ENCODE assay signal across 8 cellular contexts in the genomic region with DNA sequence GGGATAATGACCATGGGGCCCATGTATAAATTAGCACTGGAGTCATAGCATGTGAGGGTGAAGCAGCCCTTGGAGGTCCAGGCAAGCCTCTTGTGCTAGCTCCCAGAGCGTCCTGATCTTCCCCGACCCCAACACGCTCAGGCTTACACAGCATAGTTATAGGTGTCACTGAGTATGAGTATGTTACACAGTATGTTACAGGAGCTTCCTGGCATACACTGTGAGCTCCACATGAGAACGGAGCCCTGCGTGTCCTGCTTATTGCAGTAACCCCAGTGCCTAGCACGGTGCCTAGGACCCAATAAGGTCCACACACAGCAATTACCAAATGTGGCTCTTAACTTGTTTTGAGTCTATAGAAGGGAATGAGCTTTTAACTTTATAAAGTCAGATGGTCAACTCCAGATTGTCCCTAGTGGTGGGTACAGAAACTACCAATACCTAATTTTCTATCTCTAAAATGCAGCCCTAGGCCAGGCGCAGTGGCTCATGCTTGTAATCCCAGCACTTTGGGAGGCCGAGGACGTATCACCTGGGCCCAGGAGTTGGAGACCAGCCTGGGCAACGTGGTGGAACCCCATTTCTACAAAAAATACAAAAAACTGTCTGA.
DNase-seq lines count a peak whose midpoint lies in the region; ATAC-seq, FAIRE-seq and TF ChIP-seq lines count a peak whose summit lies in the region.

No MANE protein-coding gene starts in this region.

- H3K9me3 Mint-ChIP-seq in WTC11 (no peaks in the 10 kb centered on the region), nephron progenitor cell (no peaks in the 10 kb centered on the region), T-cell (peaks cover 0 to 4% (median 0%) of the 10 kb centered on the region in 3 donors)

- POLR2A ChIA-PET in WTC11 (lab: Charles Lee): no interaction called here
- POLR2A ChIA-PET in T-cell (lab: Charles Lee): interaction anchor here in 1 of 2 donors (0.6 kb wide), 2 partner anchors 132 to 791 kb away, joined by 3 to 4 read pairs; no protein-coding TSS in a partner anchor

- peak; percentile 91 for ATAC-seq in HG03159 (IDR thresholded peaks at IDR 0.05; ENCODE audit: unreplicated experiment)
- ATAC-seq in WTC11: peak; percentile 90
- no peak for ATAC-seq in T-cell (replicated peaks in 1 of 4)

- H3K4me1 Mint-ChIP-seq in WTC11 (peaks cover 6% of the 10 kb centered on the region), nephron progenitor cell (peaks cover 25% of the 10 kb centered on the region), T-cell (no peaks in the 10 kb centered on the region)

- H3K27me3 Mint-ChIP-seq in WTC11 (ENCODE audit: low read depth): no peaks in the 10 kb centered on the region
- H3K27me3 Mint-ChIP-seq in nephron progenitor cell (ENCODE audit: low read depth, poor library complexity): no peaks in the 10 kb centered on the region
- H3K27me3 Mint-ChIP-seq in T-cell: peaks cover 0 to 7% of the 10 kb centered on the region in 2 donors

- H3K27ac Mint-ChIP-seq in WTC11 (no peak overlapping the region), nephron progenitor cell (no peak overlapping the region), T-cell (no peak overlapping the region)

- no peak for FAIRE-seq in GM19239 (lab: Jason Lieb, UNC)

- TF ChIP-seq CTCF in WTC11 (IDR thresholded peaks at IDR 0.05) (no peak), nephron progenitor cell (IDR thresholded peaks at IDR 0.05) (peak; percentile 47)

- H3K36me3 Mint-ChIP-seq in WTC11: no peaks in the 10 kb centered on the region
- H3K36me3 Mint-ChIP-seq in nephron progenitor cell (ENCODE audit: low read depth): no peaks in the 10 kb centered on the region
- no peaks in the 10 kb centered on the region for H3K36me3 Mint-ChIP-seq in T-cell

- CTCF ChIA-PET in WTC11 (lab: Charles Lee) (interaction anchor here (0.6 to 2.1 kb wide), 37 partner anchors 9 to 361 kb away, joined by 3 to 29 read pairs (median 4); a partner anchor contains a TSS), T-cell (lab: Charles Lee) (interaction anchor here in 1 of 2 donors (1.0 kb wide), 1 partner anchor 12 kb away, joined by 3 read pairs; no protein-coding TSS in a partner anchor)

- H3K4me3 Mint-ChIP-seq in WTC11: no peak overlapping the region
- H3K4me3 Mint-ChIP-seq in nephron progenitor cell: no peak overlapping the region
- H3K4me3 Mint-ChIP-seq in T-cell: no peak overlapping the region

- peak; percentile 0 for DNase-seq in NCI-H2227 (lab: John Stamatoyannopoulos, UW; ENCODE audit: unreplicated experiment)
- DNase-seq in NCI-H2227 treated with DMSO at 0.1 percent for 48 hours (lab: John Stamatoyannopoulos, UW): no peak
- DNase-seq in WTC11 (ENCODE audit: low spot score): no peak
- no peak for DNase-seq in nephron progenitor cell
- DNase-seq in T-cell: no peak
- no peak for DNase-seq in GM19239 (ENCODE audit: insufficient read length, low spot score)
- no peak for DNase-seq in NCI-H1417 treated with DMSO at 0.1 percent for 48 hours (lab: John Stamatoyannopoulos, UW)

TF ChIP-seq in WTC11, 78 proteins besides CTCF, POLR2A, EP300 and RAD21:
- TF ChIP-seq TEAD1 (CRISPR knock-in tag; IDR thresholded peaks at IDR 0.05) (no peak), ZNF263 (CRISPR knock-in tag; IDR thresholded peaks at IDR 0.05; ENCODE audit: low read depth) (no peak), JUN (CRISPR knock-in tag; IDR thresholded peaks at IDR 0.05) (no peak)
- TF ChIP-seq, protein P1, sequence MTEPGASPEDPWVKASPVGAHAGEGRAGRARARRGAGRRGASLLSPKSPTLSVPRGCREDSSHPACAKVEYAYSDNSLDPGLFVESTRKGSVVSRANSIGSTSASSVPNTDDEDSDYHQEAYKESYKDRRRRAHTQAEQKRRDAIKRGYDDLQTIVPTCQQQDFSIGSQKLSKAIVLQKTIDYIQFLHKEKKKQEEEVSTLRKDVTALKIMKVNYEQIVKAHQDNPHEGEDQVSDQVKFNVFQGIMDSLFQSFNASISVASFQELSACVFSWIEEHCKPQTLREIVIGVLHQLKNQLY (CRISPR knock-in tag; IDR thresholded peaks at IDR 0.05): no peak

Comparison
In these comparisons a context has a peak if more than half of its experiments do, and no peak if none do; other contexts are left out.
1. ATAC-seq: peak in HG03159 (single experiment) and WTC11 (single experiment); none in T-cell (0 of 4).